ENCODE assay signal across 8 cellular contexts in the genomic region with DNA sequence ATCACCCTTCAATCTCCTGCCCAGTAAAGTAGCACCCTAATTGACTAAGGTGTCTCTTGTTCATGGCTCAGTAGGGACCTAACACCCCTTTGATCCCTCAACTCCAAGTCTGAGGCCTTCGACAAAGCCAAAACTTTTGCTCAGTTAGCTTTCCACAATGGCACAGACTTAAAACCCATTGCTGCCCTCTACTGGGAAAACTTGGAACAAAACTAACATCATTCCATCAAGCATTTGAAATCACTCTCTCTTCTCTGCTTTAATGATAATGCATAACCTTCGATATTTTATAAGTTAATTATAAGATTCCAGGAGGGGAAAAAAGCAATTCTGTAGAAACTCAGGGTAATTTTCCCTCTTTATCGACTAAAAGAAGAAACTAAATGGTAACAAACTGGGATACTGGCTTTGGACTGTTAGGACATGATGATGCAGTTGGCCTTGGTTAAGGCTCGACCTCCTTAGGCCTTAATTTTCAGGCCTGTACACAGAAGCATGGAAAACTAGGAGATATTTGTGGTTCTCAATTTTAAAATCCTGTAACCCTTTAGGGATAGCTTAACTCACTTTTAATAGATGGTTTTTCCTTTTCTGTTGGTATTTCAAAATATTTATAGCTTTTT.
DNase-seq lines count a peak whose midpoint lies in the region; ATAC-seq, FAIRE-seq and TF ChIP-seq lines count a peak whose summit lies in the region.

No MANE protein-coding gene starts in this region.

- H3K36me3 ChIP-seq in GM12878 (ENCODE audit: control insufficient read depth in 2 of 2, insufficient read depth in 2 of 2, low read length in 1 of 2) (no peaks in the 10 kb centered on the region), thyroid gland (no peaks in the 10 kb centered on the region)

- DNase-seq in AG08395 (ENCODE audit: low spot score) = peak; percentile 43
- peak; percentile 10 for DNase-seq in GM04503 (ENCODE audit: low read depth)
- DNase-seq in NCI-H2227 (lab: John Stamatoyannopoulos, UW; ENCODE audit: unreplicated experiment) = peak; percentile 84
- DNase-seq in GM12878 (ENCODE audit: low read depth, low spot score) = no peak
- DNase-seq in kidney glomerular epithelial cell (lab: John Stamatoyannopoulos, UW) = peak; percentile 58
- no peak for DNase-seq in thyroid gland
- DNase-seq in activated naive CD4-positive, alpha-beta T cell treated with anti-CD3 and anti-CD28 coated beads, Interleukin-2, amount 10 ng/mL, durations not matched to agents 7 days and 5 days = no peak

- H3K4me3 Mint-ChIP-seq in activated naive CD4-positive, alpha-beta T cell treated with anti-CD3 and anti-CD28 coated beads, Interleukin-2, amount 10 ng/mL, durations not matched to agents 7 days and 5 days = no peak overlapping the region

- no peak overlapping the region for H3K4me2 ChIP-seq in GM12878 (ENCODE audit: control insufficient read depth, insufficient read depth)

- H3K4me1 ChIP-seq in GM12878 (ENCODE audit: control insufficient read depth, insufficient read depth, low read length) (no peaks in the 10 kb centered on the region), thyroid gland (no peaks in the 10 kb centered on the region)

- H3K9me3 ChIP-seq in GM12878 (replicated peaks; ENCODE audit: control insufficient read depth, insufficient read depth, low read length) (no peaks in the 10 kb centered on the region), thyroid gland (no peaks in the 10 kb centered on the region)

- WGBS in GM12878 (ENCODE audit: insufficient coverage, insufficient replicate concordance, low lambda C conversion rate, missing lambda C conversion rate) = 2% methylated on average over 4 of the region's 4 CpGs
- WGBS in thyroid gland, 2 donors = 46 to 47% methylated on average over 4 of the region's 4 CpGs

- no TSS peak for BruUV-seq in GM12878 (replicated peaks; lab: Mats Ljungman, UMichigan)

- H3K27me3 ChIP-seq in GM12878 (replicated peaks in 1 of 2; ENCODE audit: control insufficient read depth in 2 of 2, insufficient read depth in 2 of 2, low read length in 1 of 2) = 0 out of 4 replicates have a peak, but pooled peaks cover 0 to 6% of the 10 kb centered on the region in 2 experiments
- H3K27me3 ChIP-seq in thyroid gland = no peaks in the 10 kb centered on the region

- no peak overlapping the region for H2AFZ ChIP-seq in GM12878 (ENCODE audit: control insufficient read depth, low read depth, low read length)

- no peak overlapping the region for H3K27ac ChIP-seq in GM12878 (ENCODE audit: control insufficient read depth, insufficient read depth)
- H3K27ac ChIP-seq in thyroid gland = no peak overlapping the region

- peaks cover 9% of the 10 kb centered on the region for H3K36me3 Mint-ChIP-seq in activated naive CD4-positive, alpha-beta T cell treated with anti-CD3 and anti-CD28 coated beads, Interleukin-2, amount 10 ng/mL, durations not matched to agents 7 days and 5 days

- ATAC-seq in HG02852 (IDR thresholded peaks at IDR 0.05; ENCODE audit: unreplicated experiment) (peak; percentile 61), GM12878 (peak; percentile 86)

- no peak for TF ChIP-seq EP300 in GM12878 (IDR thresholded peaks at IDR 0.05; ENCODE audit: borderline replicate concordance in 1 of 2, control insufficient read depth in 1 of 2, low read depth in 2 of 2, low read length in 2 of 2)

- H3K4me1 Mint-ChIP-seq in activated naive CD4-positive, alpha-beta T cell treated with anti-CD3 and anti-CD28 coated beads, Interleukin-2, amount 10 ng/mL, durations not matched to agents 7 days and 5 days = no peaks in the 10 kb centered on the region

- CTCF ChIA-PET in GM12878 (lab: Yijun Ruan, JAX) = interaction anchor here (0.6 to 4.7 kb wide), 38 partner anchors 10 to 1647 kb away, joined by 3 to 59 read pairs (median 4); no protein-coding TSS in a partner anchor
- CTCF ChIA-PET in activated naive CD4-positive, alpha-beta T cell treated with anti-CD3 and anti-CD28 coated beads, Interleukin-2, amount 10 ng/mL, durations not matched to agents 7 days and 5 days (lab: Charles Lee) = interaction anchor here (0.5 to 2.9 kb wide), 22 partner anchors 9 to 1582 kb away, joined by 3 to 16 read pairs (median 3); no protein-coding TSS in a partner anchor

- no peaks in the 10 kb centered on the region for H3K79me2 ChIP-seq in GM12878 (ENCODE audit: control insufficient read depth, insufficient read depth, low read length)

- peak; percentile 65 for TF ChIP-seq RAD21 in GM12878 (IDR thresholded peaks at IDR 0.05; ENCODE audit: insufficient read depth, low read depth, low read length)

- H3K4me3 ChIP-seq in GM12878 (no peak overlapping the region), thyroid gland (replicated peaks in 1 of 3) (no peak overlapping the region)

- intact Hi-C loops in GM12878 (cut with micrococcal nuclease; ENCODE audit: unreplicated experiment) = loop anchor here (2.0 to 10.0 kb wide), 4 partner anchors 251 to 1581 kb away; no protein-coding TSS in a partner anchor
- intact Hi-C loops in thyroid gland (cut with DNase I) = loop anchor here (10.0 kb wide), 1 partner anchor 1575 kb away; no protein-coding TSS in a partner anchor

- POLR2A ChIA-PET in GM12878 (lab: Charles Lee) = no interaction called here

- TF ChIP-seq CTCF in GM12878 (IDR thresholded peaks at IDR 0.05 in 2 of 3, conservative IDR thresholded peaks at IDR 0.05 in 1 of 3; ENCODE audit: control insufficient read depth in 2 of 3, extremely low read depth in 1 of 3, insufficient read depth in 1 of 3, low read depth in 3 of 3, low read length in 3 of 3) (peak; percentile 53; a peak in 5 of 6 replicates), thyroid gland (IDR thresholded peaks at IDR 0.05) (peak in 4 of 6 experiments; percentile 4 to 51 (median 40))

- H4K20me1 ChIP-seq in GM12878 (ENCODE audit: control insufficient read depth, insufficient read depth) = no peaks in the 10 kb centered on the region

- H3K27me3 Mint-ChIP-seq in activated naive CD4-positive, alpha-beta T cell treated with anti-CD3 and anti-CD28 coated beads, Interleukin-2, amount 10 ng/mL, durations not matched to agents 7 days and 5 days = no peaks in the 10 kb centered on the region

- in situ Hi-C loops in GM12878 (cut with MboI) = loop anchor here (5.0 kb wide), 1 partner anchor 1582 kb away; no protein-coding TSS in a partner anchor

- RAD21 ChIA-PET in GM12878 (lab: Charles Lee; ENCODE audit: unreplicated experiment) = interaction anchor here (1.0 to 1.9 kb wide), 8 partner anchors 9 to 1596 kb away, joined by 3 to 10 read pairs (median 4); no protein-coding TSS in a partner anchor

- TF ChIP-seq POLR2A in GM12878 (IDR thresholded peaks at IDR 0.05; ENCODE audit: low read depth, low read length) (no peak), thyroid gland (IDR thresholded peaks at IDR 0.05) (no peak)

- FAIRE-seq in GM12878 (lab: Jason Lieb, UNC) = no peak

- H3K9ac ChIP-seq in GM12878 (ENCODE audit: control insufficient read depth, insufficient read depth, low read length) = no peak overlapping the region

- SMC1A ChIA-PET in GM12878 (lab: Charles Lee; ENCODE audit: uncharacterized antibody, unreplicated experiment) = interaction anchor here (0.7 to 3.5 kb wide), 10 partner anchors 9 to 1582 kb away, joined by 3 to 20 read pairs (median 4); no protein-coding TSS in a partner anchor

- no peaks in the 10 kb centered on the region for H3K9me3 Mint-ChIP-seq in activated naive CD4-positive, alpha-beta T cell treated with anti-CD3 and anti-CD28 coated beads, Interleukin-2, amount 10 ng/mL, durations not matched to agents 7 days and 5 days

- no peak overlapping the region for H3K27ac Mint-ChIP-seq in activated naive CD4-positive, alpha-beta T cell treated with anti-CD3 and anti-CD28 coated beads, Interleukin-2, amount 10 ng/mL, durations not matched to agents 7 days and 5 days

TF ChIP-seq in GM12878, 131 proteins besides CTCF, POLR2A, EP300 and RAD21:
- TF ChIP-seq HSF1 (IDR thresholded peaks at IDR 0.05; ENCODE audit: low read depth, low read length) (no peak), TARDBP (IDR thresholded peaks at IDR 0.05; ENCODE audit: borderline replicate concordance) (no peak), SMC3 (IDR thresholded peaks at IDR 0.05; ENCODE audit: borderline replicate concordance, low read length) (peak; percentile 48; the same call in 1 of the 2 replicates), JUNB (IDR thresholded peaks at IDR 0.05) (no peak)
TF ChIP-seq in GM12878: peak in this region for 1.

Comparison
In these comparisons a context has a peak if more than half of its experiments do, and no peak if none do; other contexts are left out.
1. DNase-seq: peak in AG08395 (single experiment), GM04503 (single experiment), NCI-H2227 (single experiment) and kidney glomerular epithelial cell (single experiment); none in GM12878 (single experiment), thyroid gland (0 of 2) and activated naive CD4-positive, alpha-beta T cell treated with anti-CD3 and anti-CD28 coated beads, Interleukin-2, amount 10 ng/mL, durations not matched to agents 7 days and 5 days (single experiment).